ENCODE assay signal across 8 cellular contexts in the genomic region with DNA sequence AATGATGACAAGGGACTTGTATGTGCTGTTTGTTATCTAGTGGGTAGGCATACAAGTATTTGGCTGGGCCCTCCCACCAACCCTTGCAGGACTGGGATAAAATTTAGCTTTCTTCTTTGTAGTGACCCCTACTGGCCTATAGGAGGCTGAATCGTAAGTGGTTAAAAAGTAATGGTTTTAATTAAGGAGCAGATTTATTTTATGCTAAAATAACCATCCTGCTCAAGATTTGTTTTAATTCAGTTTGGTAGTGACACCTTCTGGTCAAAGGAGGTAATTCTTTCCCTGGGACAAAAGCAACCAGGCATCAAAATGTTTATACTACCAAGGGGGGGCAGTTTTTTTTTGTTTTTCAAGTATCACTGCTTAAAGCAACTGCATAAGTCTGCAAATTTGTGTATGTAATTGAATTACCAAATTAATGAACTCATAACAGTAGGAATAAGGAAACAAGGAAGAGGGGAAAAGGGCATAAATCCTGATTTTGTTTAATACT.
DNase-seq lines count a peak whose midpoint lies in the region; ATAC-seq, FAIRE-seq and TF ChIP-seq lines count a peak whose summit lies in the region.

No MANE protein-coding gene starts in this region.

- intact Hi-C loops in activated CD4-positive, alpha-beta T cell treated with anti-CD3 and anti-CD28 coated beads for 36 hours (cut with DNase I, micrococcal nuclease) = loop anchor here (1.0 to 10.0 kb wide), 5 partner anchors 61 to 1589 kb away; no protein-coding TSS in a partner anchor
- intact Hi-C loops in tibial artery (cut with DNase I; ENCODE audit: low total_unique reads) = loop anchor here (5.0 kb wide), 1 partner anchor 167 kb away; the partner anchor contains the start of gene RARB

- no peak overlapping the region for H4K8ac ChIP-seq in H9 (replicated peaks; ENCODE audit: insufficient read length, low read depth, low read length)

- no peaks in the 10 kb centered on the region for H3K23me2 ChIP-seq in H9 (ENCODE audit: insufficient read length, low read depth, low read length, poor library complexity, severe bottlenecking)

- peak; percentile 12 for DNase-seq in activated CD4-positive, alpha-beta T cell treated with anti-CD3 and anti-CD28 coated beads for 36 hours
- no peak for DNase-seq in activated CD4-positive, alpha-beta T cell treated with anti-CD3 and anti-CD28 coated beads for 48 hours
- no peak for DNase-seq in H9
- DNase-seq in NCI-H2227 (lab: John Stamatoyannopoulos, UW; ENCODE audit: unreplicated experiment) = peak; percentile 42
- DNase-seq in brain microvascular endothelial cell = peak; percentile 70
- DNase-seq in keratinocyte (ENCODE audit: low read depth, low spot score) = peak; percentile 38
- no peak for DNase-seq in tibial artery
- no peak for DNase-seq in stimulated activated naive CD4-positive, alpha-beta T cell treated with Interleukin-2 at 50 U/mL for 16 hours (lab: John Stamatoyannopoulos, UW)

- no peaks in the 10 kb centered on the region for H3K79me1 ChIP-seq in H9 (ENCODE audit: insufficient read depth, low read depth, low read length, poor library complexity, severe bottlenecking)

- H3K9me3 ChIP-seq in H9 (ENCODE audit: control insufficient read depth, low read depth, low read length) = no peaks in the 10 kb centered on the region
- no peaks in the 10 kb centered on the region for H3K9me3 ChIP-seq in keratinocyte (ENCODE audit: control insufficient read depth, low read depth, low read length)
- no peaks in the 10 kb centered on the region for H3K9me3 ChIP-seq in tibial artery

- no peak overlapping the region for H2BK5ac ChIP-seq in H9 (ENCODE audit: insufficient read length, low read length)

- H3K27ac ChIP-seq in H9 (ENCODE audit: insufficient read length, low read depth, low read length) = no peak overlapping the region
- peak overlapping the region; percentile 81 for H3K27ac ChIP-seq in brain microvascular endothelial cell
- H3K27ac ChIP-seq in keratinocyte (ENCODE audit: control insufficient read depth, insufficient read depth, low read length) = no peak overlapping the region
- H3K27ac ChIP-seq in tibial artery = peak overlapping the region; percentile 13 to 62

- H3K4me1 Mint-ChIP-seq in activated CD4-positive, alpha-beta T cell treated with anti-CD3 and anti-CD28 coated beads for 36 hours = peaks cover 2% of the 10 kb centered on the region
- peaks cover 14 to 16% of the 10 kb centered on the region in 2 experiments for H3K4me1 Mint-ChIP-seq in H9

- no peak overlapping the region for H3K9ac ChIP-seq in H9 (ENCODE audit: extremely low read depth, insufficient read length, low read length)
- H3K9ac ChIP-seq in keratinocyte (ENCODE audit: control insufficient read depth, extremely low read depth, insufficient read depth, low read length) = no peak overlapping the region

- no peak overlapping the region for H2AK5ac ChIP-seq in H9 (ENCODE audit: insufficient read length, low read length)

- no peak overlapping the region for H4K91ac ChIP-seq in H9 (ENCODE audit: insufficient read length, low read depth, low read length)

- no peaks in the 10 kb centered on the region for H3K9me3 Mint-ChIP-seq in activated CD4-positive, alpha-beta T cell treated with anti-CD3 and anti-CD28 coated beads for 36 hours (ENCODE audit: low read depth)
- H3K9me3 Mint-ChIP-seq in H9 = no peaks in the 10 kb centered on the region

- H3K14ac ChIP-seq in H9 (ENCODE audit: insufficient read depth, low read length) = no peak overlapping the region

- H3K79me2 ChIP-seq in H9 (ENCODE audit: insufficient read depth, low read length) (no peaks in the 10 kb centered on the region), keratinocyte (ENCODE audit: control insufficient read depth, insufficient read depth, low read length) (no peaks in the 10 kb centered on the region)

- no peak overlapping the region for H3K23ac ChIP-seq in H9 (ENCODE audit: insufficient read length, low read depth, low read length)

- no peak overlapping the region for H3K27ac Mint-ChIP-seq in activated CD4-positive, alpha-beta T cell treated with anti-CD3 and anti-CD28 coated beads for 36 hours
- no peak overlapping the region for H3K27ac Mint-ChIP-seq in H9

- dilution Hi-C loops in keratinocyte (cut with MboI; ENCODE audit: extremely low pct_ligation_motif_present, low sequenced_read_pairs) = no loop called here

- peaks cover 4% of the 10 kb centered on the region for H3K36me3 Mint-ChIP-seq in activated CD4-positive, alpha-beta T cell treated with anti-CD3 and anti-CD28 coated beads for 36 hours (ENCODE audit: low read depth)
- H3K36me3 Mint-ChIP-seq in H9 (ENCODE audit: insufficient read depth in 1 of 3, low read depth in 3 of 3) = peaks cover 4 to 22% (median 14%) of the 10 kb centered on the region in 3 experiments; a peak in 5 of 7 replicates

- peak; percentile 56 for ATAC-seq in activated CD4-positive, alpha-beta T cell treated with anti-CD3 and anti-CD28 coated beads for 36 hours

- no peak overlapping the region for H3T11ph ChIP-seq in H9 (ENCODE audit: low read length)

- H3K4me3 Mint-ChIP-seq in activated CD4-positive, alpha-beta T cell treated with anti-CD3 and anti-CD28 coated beads for 36 hours = no peak overlapping the region
- no peak overlapping the region for H3K4me3 Mint-ChIP-seq in H9

- no peak overlapping the region for H2BK12ac ChIP-seq in H9 (ENCODE audit: insufficient read length, low read depth, low read length)

- no peak overlapping the region for H2BK20ac ChIP-seq in H9 (ENCODE audit: low read depth, low read length, poor library complexity, severe bottlenecking)

- H3K4me3 ChIP-seq in brain microvascular endothelial cell (ENCODE audit: low read depth, low read length) (no peak overlapping the region), keratinocyte (ENCODE audit: control insufficient read depth in 2 of 3, extremely low read depth in 1 of 3, insufficient read depth in 2 of 3, low read depth in 1 of 3, low read length in 3 of 3) (no peak overlapping the region), tibial artery (no peak overlapping the region)

- H3K9me1 ChIP-seq in keratinocyte (ENCODE audit: control insufficient read depth, extremely low read depth, insufficient read depth, low read length) = no peaks in the 10 kb centered on the region

- H2AFZ ChIP-seq in H9 (ENCODE audit: low read length) (no peak overlapping the region), keratinocyte (ENCODE audit: control insufficient read depth, low read length) (no peak overlapping the region)

- no peak overlapping the region for H4K5ac ChIP-seq in H9 (ENCODE audit: insufficient read length, low read depth, low read length)

- no peak overlapping the region for H3K4ac ChIP-seq in H9 (ENCODE audit: low read depth, low read length)

- no peak for FAIRE-seq in keratinocyte (lab: Jason Lieb, UNC)

- CTCF ChIA-PET in activated CD4-positive, alpha-beta T cell treated with anti-CD3 and anti-CD28 coated beads for 36 hours (lab: Charles Lee) = interaction anchor here (0.7 to 2.9 kb wide), 15 partner anchors 9 to 912 kb away, joined by 3 to 16 read pairs (median 4); no protein-coding TSS in a partner anchor

- H3K4me2 ChIP-seq in H9 (ENCODE audit: insufficient read depth, insufficient read length, low read length) (no peak overlapping the region), keratinocyte (ENCODE audit: control insufficient read depth, extremely low read depth, insufficient read depth, low read depth, low read length) (no peak overlapping the region)

- H4K20me1 ChIP-seq in H9 (ENCODE audit: control insufficient read depth, insufficient read depth, insufficient read length) (no peaks in the 10 kb centered on the region), keratinocyte (ENCODE audit: control insufficient read depth, extremely low read depth, insufficient read depth, low read length) (no peaks in the 10 kb centered on the region)

- no peak overlapping the region for H3K18ac ChIP-seq in H9 (ENCODE audit: insufficient read length, low read depth, low read length)

- H3K27me3 ChIP-seq in H9 (ENCODE audit: insufficient read depth, low read length) (no peaks in the 10 kb centered on the region), brain microvascular endothelial cell (replicated peaks) (no peaks in the 10 kb centered on the region), keratinocyte (ENCODE audit: control insufficient read depth, extremely low read depth, insufficient read depth, low read length) (no peaks in the 10 kb centered on the region), tibial artery (no peaks in the 10 kb centered on the region)

- no CpG with 5 or more reads among the region's 1 CpG for WGBS in H9 (ENCODE audit: extremely low coverage, insufficient read length, low lambda C conversion rate)

- H2BK120ac ChIP-seq in H9 (ENCODE audit: low read depth, low read length, poor library complexity, severe bottlenecking) = no peak overlapping the region

- H2BK15ac ChIP-seq in H9 (ENCODE audit: low read depth, low read length) = no peak overlapping the region

- no peak overlapping the region for H3K56ac ChIP-seq in H9 (ENCODE audit: insufficient read length, low read depth, low read length)

- H3K36me3 ChIP-seq in brain microvascular endothelial cell (replicated peaks) (peaks cover 45% of the 10 kb centered on the region), keratinocyte (ENCODE audit: control insufficient read depth in 2 of 2, extremely low read depth in 1 of 2, insufficient read depth in 2 of 2, low read length in 2 of 2) (peaks cover 0 to 6% of the 10 kb centered on the region in 2 experiments), tibial artery (peaks cover 11 to 34% (median 21%) of the 10 kb centered on the region in 3 donors)

- POLR2A ChIA-PET in activated CD4-positive, alpha-beta T cell treated with anti-CD3 and anti-CD28 coated beads for 36 hours (lab: Charles Lee) = no interaction called here

- no peaks in the 10 kb centered on the region for H3K27me3 Mint-ChIP-seq in activated CD4-positive, alpha-beta T cell treated with anti-CD3 and anti-CD28 coated beads for 36 hours
- no peaks in the 10 kb centered on the region for H3K27me3 Mint-ChIP-seq in H9 (ENCODE audit: low read depth)

- in situ Hi-C loops in brain microvascular endothelial cell (cut with HindIII; ENCODE audit: low pct_ligation_motif_present, low sequenced_read_pairs) = no loop called here

- TF ChIP-seq CTCF in H9 (conservative IDR thresholded peaks at IDR 0.05) = peak; percentile 88
- TF ChIP-seq CTCF in brain microvascular endothelial cell (IDR thresholded peaks at IDR 0.05; ENCODE audit: low read depth, low read length, missing control alignments) = peak; percentile 64
- TF ChIP-seq CTCF in keratinocyte (optimal IDR thresholded peaks at IDR 0.05 in 1 of 3, IDR thresholded peaks at IDR 0.05 in 1 of 3, conservative IDR thresholded peaks at IDR 0.05 in 1 of 3; ENCODE audit: extremely low read depth in 1 of 3, insufficient read depth in 2 of 3, low read length in 3 of 3) = peak; percentile 10 to 60 (median 56)
- TF ChIP-seq CTCF in tibial artery (IDR thresholded peaks at IDR 0.05) = peak; percentile 82 to 85

- H3K4me1 ChIP-seq in H9 (ENCODE audit: insufficient read depth, low read length) = no peaks in the 10 kb centered on the region
- peaks cover 4% of the 10 kb centered on the region for H3K4me1 ChIP-seq in keratinocyte (ENCODE audit: control insufficient read depth, extremely low read depth, insufficient read depth, low read length)
- peaks cover 0 to 34% (median 27%) of the 10 kb centered on the region in 4 donors for H3K4me1 ChIP-seq in tibial artery

Comparison
In these comparisons a context has a peak if more than half of its experiments do, and no peak if none do; other contexts are left out.
1. DNase-seq: peak in activated CD4-positive, alpha-beta T cell treated with anti-CD3 and anti-CD28 coated beads for 36 hours (single experiment), NCI-H2227 (single experiment), brain microvascular endothelial cell (single experiment) and keratinocyte (single experiment); none in activated CD4-positive, alpha-beta T cell treated with anti-CD3 and anti-CD28 coated beads for 48 hours (single experiment), H9 (single experiment), tibial artery (0 of 2) and stimulated activated naive CD4-positive, alpha-beta T cell treated with Interleukin-2 at 50 U/mL for 16 hours (single experiment).
2. H3K27ac ChIP-seq: peak in brain microvascular endothelial cell (single experiment) and tibial artery (2 of 2); none in H9 (single experiment) and keratinocyte (single experiment).
3. Peak in every context shown above with its lines, with median percentiles within 50 percentile points of each other: CTCF ChIP-seq.